23 cellular contexts compared by ENCODE assay signal in the genomic region with DNA sequence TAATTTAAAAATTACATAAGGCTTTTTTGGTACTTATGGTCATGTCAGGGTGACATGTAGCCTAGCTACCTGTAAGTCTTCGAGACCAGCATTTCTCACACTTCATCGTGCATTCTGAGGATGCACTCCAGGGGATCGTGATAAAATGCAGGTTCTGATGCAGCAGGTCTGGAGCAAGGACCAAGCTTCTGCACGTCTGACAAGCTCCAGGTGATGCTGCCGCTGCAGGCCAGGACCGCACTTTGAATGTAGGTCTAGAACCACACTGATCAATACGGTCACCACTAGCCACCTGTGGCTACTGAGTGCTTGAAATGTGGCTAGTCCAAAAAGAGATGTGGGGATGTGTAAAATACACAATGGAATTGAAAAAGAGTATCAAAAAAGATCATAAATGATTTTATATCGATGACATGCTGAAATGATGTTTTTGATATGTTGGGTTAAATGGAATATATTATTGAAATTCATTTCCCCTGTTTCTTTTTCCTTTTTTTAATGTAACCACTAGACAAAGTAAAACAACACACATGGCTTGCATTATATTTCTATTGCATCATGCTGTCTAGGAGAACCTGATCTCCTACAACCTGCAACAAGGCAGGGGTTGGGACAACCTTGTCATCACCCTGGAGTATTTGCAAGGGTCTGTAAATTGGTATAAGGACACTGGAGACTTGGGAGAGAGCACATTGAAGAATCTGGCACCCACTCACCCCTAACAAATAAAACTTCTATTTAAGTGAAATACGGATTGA.
"Had no signal": no experiment of that assay in that cellular context is flagged by ENCODE, and none has a peak within 500 bp of the region (broad histone marks: within the 10 kb centered on the region; RNA-seq: fewer than 3 reads in every experiment).

No MANE protein-coding gene starts in this region.

- H3K79me2 ChIP-seq: hepatocyte, parathyroid adenoma had no signal

- H2AFZ ChIP-seq: hepatocyte, parathyroid adenoma had no signal

- H3K9ac ChIP-seq: parathyroid adenoma had no signal

- H3K4me1 ChIP-seq: parathyroid adenoma, suprapubic skin had no signal

- DNase-seq: activated CD4-positive, alpha-beta T cell treated with anti-CD3 and anti-CD28 coated beads for 36 hours; activated CD8-positive, alpha-beta memory T cell treated with anti-CD3 and anti-CD28 coated beads, Interleukin-2, amount 10 ng/mL, durations not matched to agents 7 days and 5 days; activated naive CD4-positive, alpha-beta T cell; activated naive CD8-positive, alpha-beta T cell treated with anti-CD3 and anti-CD28 coated beads for 36 hours; amygdala; caudate nucleus; erythroblast; naive thymus-derived CD8-positive, alpha-beta T cell; retina; stimulated activated CD4-positive, alpha-beta T cell treated with anti-CD3 and anti-CD28 coated beads, Interleukin-12 subunit alpha, Interleukin-12 subunit beta, amount 100 ng/mL, for 4 hours; stimulated activated CD4-positive, alpha-beta T cell treated with anti-CD3 and anti-CD28 coated beads, Interleukin-1b, Interleukin-23, amount 100 ng/mL, for 48 hours; stimulated activated CD8-positive, alpha-beta memory T cell treated with anti-CD3 and anti-CD28 coated beads, Interleukin-4, amount 100 ng/mL, for 48 hours; T-cell; trophoblast cell had no signal

- ATAC-seq: activated CD4-positive, alpha-beta T cell treated with anti-CD3 and anti-CD28 coated beads for 36 hours; activated CD8-positive, alpha-beta memory T cell treated with anti-CD3 and anti-CD28 coated beads, Interleukin-2, amount 10 ng/mL, durations not matched to agents 7 days and 5 days; activated T-helper 17 cell treated with anti-CD3 and anti-CD28 coated beads, Interleukin-2, amount 50 U/mL, for 72 hours; T-cell; WTC11 had no signal

- H3K4me3 ChIP-seq: hepatocyte, suprapubic skin had no signal

- H3K4me3 Mint-ChIP-seq: activated CD4-positive, alpha-beta memory T cell treated with anti-CD3 and anti-CD28 coated beads, Interleukin-2, amount 10 ng/mL, durations not matched to agents 7 days and 5 days; activated CD4-positive, alpha-beta T cell treated with anti-CD3 and anti-CD28 coated beads for 36 hours; activated CD8-positive, alpha-beta memory T cell treated with anti-CD3 and anti-CD28 coated beads, Interleukin-2, amount 10 ng/mL, durations not matched to agents 7 days and 5 days; activated naive CD8-positive, alpha-beta T cell treated with anti-CD3 and anti-CD28 coated beads for 36 hours; activated T-helper 17 cell treated with anti-CD3 and anti-CD28 coated beads, Interleukin-2, amount 50 U/mL, for 72 hours; naive thymus-derived CD8-positive, alpha-beta T cell; stimulated activated naive CD8-positive, alpha-beta T cell treated with anti-CD3 and anti-CD28 coated beads, Interleukin-15, Interleukin-2, amounts not matched to agents 100 ng/mL and 50 ng/mL, for 24 hours; T-cell; WTC11 had no signal

- H3K27me3 Mint-ChIP-seq: activated CD4-positive, alpha-beta memory T cell treated with anti-CD3 and anti-CD28 coated beads, Interleukin-2, amount 10 ng/mL, durations not matched to agents 7 days and 5 days; activated CD4-positive, alpha-beta T cell treated with anti-CD3 and anti-CD28 coated beads for 36 hours; activated CD8-positive, alpha-beta memory T cell treated with anti-CD3 and anti-CD28 coated beads, Interleukin-2, amount 10 ng/mL, durations not matched to agents 7 days and 5 days; activated naive CD8-positive, alpha-beta T cell treated with anti-CD3 and anti-CD28 coated beads for 36 hours; activated T-helper 17 cell treated with anti-CD3 and anti-CD28 coated beads, Interleukin-2, amount 50 U/mL, for 72 hours; naive thymus-derived CD8-positive, alpha-beta T cell; stimulated activated naive CD8-positive, alpha-beta T cell treated with anti-CD3 and anti-CD28 coated beads, Interleukin-15, Interleukin-2, amounts not matched to agents 100 ng/mL and 50 ng/mL, for 24 hours had no signal

- H3K27me3 ChIP-seq: hepatocyte, suprapubic skin had no signal

- H3K4me2 ChIP-seq: hepatocyte had no signal

- H3K4me1 Mint-ChIP-seq: activated CD4-positive, alpha-beta T cell treated with anti-CD3 and anti-CD28 coated beads for 36 hours; activated naive CD8-positive, alpha-beta T cell treated with anti-CD3 and anti-CD28 coated beads for 36 hours; activated T-helper 17 cell treated with anti-CD3 and anti-CD28 coated beads, Interleukin-2, amount 50 U/mL, for 72 hours; T-cell; WTC11 had no signal

- H3K36me3 ChIP-seq: suprapubic skin had no signal

- H3K27ac ChIP-seq: hepatocyte, parathyroid adenoma, suprapubic skin had no signal

- FAIRE-seq: colon, endometrium had no signal

- H3K9me3 ChIP-seq: suprapubic skin had no signal

- H3K27ac Mint-ChIP-seq: activated CD4-positive, alpha-beta memory T cell treated with anti-CD3 and anti-CD28 coated beads, Interleukin-2, amount 10 ng/mL, durations not matched to agents 7 days and 5 days; activated CD4-positive, alpha-beta T cell treated with anti-CD3 and anti-CD28 coated beads for 36 hours; activated CD8-positive, alpha-beta memory T cell treated with anti-CD3 and anti-CD28 coated beads, Interleukin-2, amount 10 ng/mL, durations not matched to agents 7 days and 5 days; activated naive CD8-positive, alpha-beta T cell treated with anti-CD3 and anti-CD28 coated beads for 36 hours; activated T-helper 17 cell treated with anti-CD3 and anti-CD28 coated beads, Interleukin-2, amount 50 U/mL, for 72 hours; stimulated activated naive CD8-positive, alpha-beta T cell treated with anti-CD3 and anti-CD28 coated beads, Interleukin-15, Interleukin-2, amounts not matched to agents 100 ng/mL and 50 ng/mL, for 24 hours; T-cell; WTC11 had no signal
